12 cellular contexts compared by ENCODE assay signal in genomic region chrX:46589977-46590723, GRCh38. TPM values are rescaled to one million over a fixed set of nuclear protein-coding genes. Genes with fewer than 3 reads are reported as not detected.
DNase-seq lines count a peak whose midpoint lies in the region; ATAC-seq, FAIRE-seq and TF ChIP-seq lines count a peak whose summit lies in the region.
"Had no signal": no experiment of that assay in that cellular context is flagged by ENCODE, and none has a peak within 500 bp of the region (broad histone marks: within the 10 kb centered on the region; RNA-seq: fewer than 3 reads in every experiment).

No MANE protein-coding gene starts in this region.

- no peak overlapping the region for H3K4me2 ChIP-seq in HepG2 (ENCODE audit: low read depth, low read length)

- CTCF ChIA-PET in HepG2 (lab: Yijun Ruan, JAX; ENCODE audit: low intra/inter-chr PET ratio, low total read pairs): no interaction called here
- CTCF ChIA-PET in activated CD4-positive, alpha-beta memory T cell treated with anti-CD3 and anti-CD28 coated beads, Interleukin-2, amount 10 ng/mL, durations not matched to agents 7 days and 5 days (lab: Charles Lee): no interaction called here

- H3K79me2 ChIP-seq in HepG2 (ENCODE audit: insufficient read depth, low read length): no peaks in the 10 kb centered on the region

- H3K4me3 ChIP-seq in right lobe of liver: no peak overlapping the region
- no peak overlapping the region for H3K4me3 ChIP-seq in HepG2 (replicated peaks in 1 of 3; ENCODE audit: insufficient read depth in 1 of 3, low read depth in 2 of 3, low read length in 3 of 3)
- H3K4me3 ChIP-seq: testis had no signal

- BruUV-seq in HepG2 (replicated peaks; lab: Mats Ljungman, UMichigan): no TSS peak

- H3K9ac ChIP-seq in HepG2 (ENCODE audit: insufficient read depth, low read depth, low read length): no peak overlapping the region

- intact Hi-C loops in right lobe of liver (cut with DNase I): no loop called here
- intact Hi-C loops in HepG2 (cut with micrococcal nuclease; ENCODE audit: unreplicated experiment): no loop called here

- WGBS in right lobe of liver (ENCODE audit: insufficient coverage, low coverage, low lambda C conversion rate, missing lambda C conversion rate): 46% methylated on average over 7 of the region's 7 CpGs
- WGBS in HepG2 (ENCODE audit: low lambda C conversion rate): 91% methylated on average over 7 of the region's 7 CpGs

- H3K36me3 ChIP-seq in right lobe of liver: no peaks in the 10 kb centered on the region
- peaks cover 0 to 3% of the 10 kb centered on the region in 2 experiments; a peak in 1 of 5 replicates for H3K36me3 ChIP-seq in HepG2 (replicated peaks in 1 of 2; ENCODE audit: control insufficient read depth in 1 of 2, insufficient read depth in 2 of 2, low read length in 2 of 2)

- TF ChIP-seq POLR2A in right lobe of liver (IDR thresholded peaks at IDR 0.05) (no peak), HepG2 (IDR thresholded peaks at IDR 0.05; ENCODE audit: insufficient read depth in 1 of 2, low read depth in 2 of 2, low read length in 2 of 2) (no peak)

- H3K4me1 Mint-ChIP-seq in activated CD4-positive, alpha-beta memory T cell treated with anti-CD3 and anti-CD28 coated beads, Interleukin-2, amount 10 ng/mL, durations not matched to agents 7 days and 5 days: peaks cover 46% of the 10 kb centered on the region

- H3K4me1 ChIP-seq in right lobe of liver (peaks cover 0 to 18% (median 0%) of the 10 kb centered on the region in 4 donors), HepG2 (ENCODE audit: insufficient read depth, low read length) (no peaks in the 10 kb centered on the region)
- H3K4me1 ChIP-seq: testis had no signal

- TF ChIP-seq CTCF in right lobe of liver (IDR thresholded peaks at IDR 0.05) (no peak), HepG2 (CRISPR knock-in tag; IDR thresholded peaks at IDR 0.05) (no peak)

- ATAC-seq in right lobe of liver (peak; percentile 72 to 88 (median 80)), HepG2 (no peak), GM21390 (IDR thresholded peaks at IDR 0.05; ENCODE audit: unreplicated experiment) (no peak)

- no peaks in the 10 kb centered on the region for H4K20me1 ChIP-seq in HepG2 (ENCODE audit: insufficient read depth, low read length)

- TF ChIP-seq RAD21 in HepG2 (CRISPR knock-in tag; IDR thresholded peaks at IDR 0.05): no peak

- H3K27ac ChIP-seq in right lobe of liver: peak overlapping the region in 1 of 3 donors; percentile 44
- no peak overlapping the region for H3K27ac ChIP-seq in HepG2 (ENCODE audit: extremely low read length, insufficient read depth, low read length)

- H3K9me3 ChIP-seq in right lobe of liver (no peaks in the 10 kb centered on the region), HepG2 (ENCODE audit: low read length) (no peaks in the 10 kb centered on the region)
- H3K9me3 ChIP-seq: testis had no signal

- H3K27me3 ChIP-seq in right lobe of liver: no peaks in the 10 kb centered on the region
- H3K27me3 ChIP-seq in HepG2 (ENCODE audit: control insufficient read depth in 1 of 2, insufficient read depth in 2 of 2, low read length in 2 of 2): no peaks in the 10 kb centered on the region
- H3K27me3 ChIP-seq: testis had no signal

- TF ChIP-seq EP300 in HepG2 (IDR thresholded peaks at IDR 0.05; ENCODE audit: low read depth in 2 of 2, low read length in 2 of 2) (no peak), HepG2 (CRISPR knock-in tag; IDR thresholded peaks at IDR 0.05; ENCODE audit: borderline replicate concordance) (no peak)

- H3K27ac Mint-ChIP-seq in activated CD4-positive, alpha-beta memory T cell treated with anti-CD3 and anti-CD28 coated beads, Interleukin-2, amount 10 ng/mL, durations not matched to agents 7 days and 5 days: peak overlapping the region; percentile 44
- H3K27ac Mint-ChIP-seq: activated naive CD8-positive, alpha-beta T cell treated with anti-CD3 and anti-CD28 coated beads for 36 hours had no signal

- POLR2A ChIA-PET in HepG2 (lab: Yijun Ruan, JAX): no interaction called here
- POLR2A ChIA-PET in activated CD4-positive, alpha-beta memory T cell treated with anti-CD3 and anti-CD28 coated beads, Interleukin-2, amount 10 ng/mL, durations not matched to agents 7 days and 5 days (lab: Charles Lee): interaction anchor here (1.0 to 2.4 kb wide), 5 partner anchors 9 to 39 kb away, joined by 3 to 9 read pairs (median 5); no protein-coding TSS in a partner anchor

- H3K4me3 Mint-ChIP-seq in activated CD4-positive, alpha-beta memory T cell treated with anti-CD3 and anti-CD28 coated beads, Interleukin-2, amount 10 ng/mL, durations not matched to agents 7 days and 5 days: no peak overlapping the region
- H3K4me3 Mint-ChIP-seq: activated naive CD8-positive, alpha-beta T cell treated with anti-CD3 and anti-CD28 coated beads for 36 hours had no signal

- in situ Hi-C loops in HepG2 (cut with HindIII; ENCODE audit: extremely low pct_ligation_motif_present, low pct_unique_long_range_greater_than_20kb): no loop called here

- no peaks in the 10 kb centered on the region for H3K9me3 Mint-ChIP-seq in activated CD4-positive, alpha-beta memory T cell treated with anti-CD3 and anti-CD28 coated beads, Interleukin-2, amount 10 ng/mL, durations not matched to agents 7 days and 5 days
- H3K9me3 Mint-ChIP-seq: activated naive CD8-positive, alpha-beta T cell treated with anti-CD3 and anti-CD28 coated beads for 36 hours had no signal

- no peak overlapping the region for H2AFZ ChIP-seq in HepG2 (ENCODE audit: low read length)

- FAIRE-seq in HepG2 (lab: Jason Lieb, UNC): no peak

- DNase-seq in right lobe of liver (no peak), HepG2 (ENCODE audit: low spot score) (no peak), fibroblast of the conjunctiva (ENCODE audit: low read depth) (peak; percentile 43), NCI-H526 treated with DMSO at 0.1 percent for 48 hours (lab: John Stamatoyannopoulos, UW) (no peak), activated gamma-delta T cell treated with Interleukin-2 at 50 U/mL for 16 hours (no peak)
- DNase-seq in activated CD4-positive, alpha-beta memory T cell treated with anti-CD3 and anti-CD28 coated beads, Interleukin-2, amount 10 ng/mL, durations not matched to agents 7 days and 5 days: no peak
- no peak for DNase-seq in NK-92 treated with Interleukin-12 subunit alpha and Interleukin-12 subunit beta, amount 100 ng/mL, for 24 hours (lab: John Stamatoyannopoulos, UW)
- DNase-seq: activated CD4-positive, alpha-beta T cell treated with anti-CD3 and anti-CD28 coated beads, Interleukin-2, amount 50 U/mL, for 4 hours; activated naive CD8-positive, alpha-beta T cell treated with anti-CD3 and anti-CD28 coated beads for 36 hours; NCI-H1694 treated with DMSO at 0.1 percent for 48 hours; testis had no signal

- peaks cover 23% of the 10 kb centered on the region for H3K36me3 Mint-ChIP-seq in activated CD4-positive, alpha-beta memory T cell treated with anti-CD3 and anti-CD28 coated beads, Interleukin-2, amount 10 ng/mL, durations not matched to agents 7 days and 5 days (ENCODE audit: low read depth)
- H3K36me3 Mint-ChIP-seq: activated naive CD8-positive, alpha-beta T cell treated with anti-CD3 and anti-CD28 coated beads for 36 hours had no signal

- H3K27me3 Mint-ChIP-seq in activated CD4-positive, alpha-beta memory T cell treated with anti-CD3 and anti-CD28 coated beads, Interleukin-2, amount 10 ng/mL, durations not matched to agents 7 days and 5 days: no peaks in the 10 kb centered on the region
- H3K27me3 Mint-ChIP-seq: activated naive CD8-positive, alpha-beta T cell treated with anti-CD3 and anti-CD28 coated beads for 36 hours had no signal

RNA-seq across cellular contexts. Expression of gene CHST7, which starts 16.6 kb away (rescaled TPM):
- total RNA-seq in right lobe of liver (1 to 10 TPM; 4.8 to 7.1 (median 5.7) TPM), HepG2 (2016; rRNA removed; fragmentation: Illumina TruSeq; extraction: Trizol) (2.6 and 5.2 TPM in 2 replicates)
- 1.1 and 1.3 TPM in 2 replicates for total RNA-seq in HepG2 (2016; cell fraction: cytosol; rRNA removed; fragmentation: Illumina TruSeq; extraction: Trizol; ENCODE audit: low read depth)
- total RNA-seq in HepG2 (2016; cell fraction: insoluble cytoplasmic fraction; rRNA removed; fragmentation: Illumina TruSeq; extraction: Trizol): 2.8 and 5.0 TPM in 2 replicates
- 1.9 and 2.2 TPM in 2 replicates for total RNA-seq in HepG2 (2016; cell fraction: membrane; rRNA removed; fragmentation: Illumina TruSeq; extraction: Trizol)
- total RNA-seq in HepG2 (2016; cell fraction: nucleus; rRNA removed; fragmentation: Illumina TruSeq; extraction: Trizol): 3.6 and 5.2 TPM in 2 replicates
- 2.4 and 2.8 TPM in 2 replicates for polyA plus RNA-seq in HepG2 (2011; rRNA removed)
- polyA plus RNA-seq in HepG2 (2011; cell fraction: cytosol; rRNA removed): 3.3 and 4.2 TPM in 2 replicates
- polyA plus RNA-seq in HepG2 (2011; cell fraction: nucleus; rRNA removed): 2.5 and 3.6 TPM in 2 replicates
- 2.3 and 2.6 TPM in 2 replicates for polyA plus RNA-seq in HepG2 (2012)
- polyA plus RNA-seq in HepG2 (2016; cell fraction: cytosol; fragmentation: Illumina TruSeq; extraction: Trizol; ENCODE audit: low read depth): 0.46 and 0.62 TPM in 2 replicates
- polyA plus RNA-seq in HepG2 (2016; cell fraction: insoluble cytoplasmic fraction; fragmentation: Illumina TruSeq; extraction: Trizol; ENCODE audit: low read depth): 1.7 and 2.0 TPM in 2 replicates
- 0.87 and 0.94 TPM in 2 replicates for polyA plus RNA-seq in HepG2 (2016; cell fraction: membrane; fragmentation: Illumina TruSeq; extraction: Trizol; ENCODE audit: low read depth)
- 3.1 and 3.3 TPM in 2 replicates for polyA plus RNA-seq in HepG2 (2016; cell fraction: nucleus; fragmentation: Illumina TruSeq; extraction: Trizol; ENCODE audit: insufficient read depth, low read depth)
- polyA minus RNA-seq in HepG2 (2011; rRNA and poly(A)+ RNA removed; ENCODE audit: low replicate concordance): 0.07 and 5.7 TPM in 2 replicates
- polyA minus RNA-seq in HepG2 (2011; cell fraction: cytosol; rRNA and poly(A)+ RNA removed): 2.6 and 4.3 TPM in 2 replicates
- polyA minus RNA-seq in HepG2 (2011; cell fraction: nucleus; rRNA and poly(A)+ RNA removed): 3.5 and 4.4 TPM in 2 replicates
- total RNA-seq in activated CD4-positive, alpha-beta memory T cell treated with anti-CD3 and anti-CD28 coated beads, Interleukin-2, amount 10 ng/mL, durations not matched to agents 7 days and 5 days: 10 to 100 TPM; 11.5 to 11.8 TPM

RNA-seq across cellular contexts. Expression of gene ZNF674, which starts 44.9 kb away (rescaled TPM):
- total RNA-seq in right lobe of liver (1 to 10 TPM in 5 of 6 experiments, under 1 TPM in 1; 0.86 to 3.1 (median 2.2) TPM), HepG2 (2016; rRNA removed; fragmentation: Illumina TruSeq; extraction: Trizol) (3.5 and 4.2 TPM in 2 replicates)
- 0.35 and 1.0 TPM in 2 replicates for total RNA-seq in HepG2 (2016; cell fraction: cytosol; rRNA removed; fragmentation: Illumina TruSeq; extraction: Trizol; ENCODE audit: low read depth)
- total RNA-seq in HepG2 (2016; cell fraction: insoluble cytoplasmic fraction; rRNA removed; fragmentation: Illumina TruSeq; extraction: Trizol): 2.6 and 4.7 TPM in 2 replicates
- total RNA-seq in HepG2 (2016; cell fraction: membrane; rRNA removed; fragmentation: Illumina TruSeq; extraction: Trizol): 1.1 and 1.5 TPM in 2 replicates
- 2.3 and 4.8 TPM in 2 replicates for total RNA-seq in HepG2 (2016; cell fraction: nucleus; rRNA removed; fragmentation: Illumina TruSeq; extraction: Trizol)
- 2.9 and 4.0 TPM in 2 replicates for polyA plus RNA-seq in HepG2 (2011; rRNA removed)
- polyA plus RNA-seq in HepG2 (2011; cell fraction: cytosol; rRNA removed): 1.3 and 2.6 TPM in 2 replicates
- 4.5 and 5.2 TPM in 2 replicates for polyA plus RNA-seq in HepG2 (2011; cell fraction: nucleus; rRNA removed)
- 1.7 and 2.4 TPM in 2 replicates for polyA plus RNA-seq in HepG2 (2012)
- 0.17 and 0.28 TPM in 2 replicates for polyA plus RNA-seq in HepG2 (2016; cell fraction: cytosol; fragmentation: Illumina TruSeq; extraction: Trizol; ENCODE audit: low read depth)
- 2.6 and 3.3 TPM in 2 replicates for polyA plus RNA-seq in HepG2 (2016; cell fraction: insoluble cytoplasmic fraction; fragmentation: Illumina TruSeq; extraction: Trizol; ENCODE audit: low read depth)
- 0.33 and 0.52 TPM in 2 replicates for polyA plus RNA-seq in HepG2 (2016; cell fraction: membrane; fragmentation: Illumina TruSeq; extraction: Trizol; ENCODE audit: low read depth)
- polyA plus RNA-seq in HepG2 (2016; cell fraction: nucleus; fragmentation: Illumina TruSeq; extraction: Trizol; ENCODE audit: insufficient read depth, low read depth): 5.1 and 5.8 TPM in 2 replicates
- polyA minus RNA-seq in HepG2 (2011; rRNA and poly(A)+ RNA removed; ENCODE audit: low replicate concordance): 9.1 and 19.5 TPM in 2 replicates
- 1.8 and 2.8 TPM in 2 replicates for polyA minus RNA-seq in HepG2 (2011; cell fraction: cytosol; rRNA and poly(A)+ RNA removed)
- 6.8 and 9.7 TPM in 2 replicates for polyA minus RNA-seq in HepG2 (2011; cell fraction: nucleus; rRNA and poly(A)+ RNA removed)
- total RNA-seq in activated CD4-positive, alpha-beta memory T cell treated with anti-CD3 and anti-CD28 coated beads, Interleukin-2, amount 10 ng/mL, durations not matched to agents 7 days and 5 days: 1 to 10 TPM; 5.7 to 7.4 TPM

Comparison
In these comparisons a context has a peak if more than half of its experiments do, and no peak if none do; other contexts are left out.
1. ATAC-seq: peak in right lobe of liver (4 of 4); none in HepG2 (single experiment) and GM21390 (single experiment).